ENCODE assay signal across 1 cellular context in the genomic region with DNA sequence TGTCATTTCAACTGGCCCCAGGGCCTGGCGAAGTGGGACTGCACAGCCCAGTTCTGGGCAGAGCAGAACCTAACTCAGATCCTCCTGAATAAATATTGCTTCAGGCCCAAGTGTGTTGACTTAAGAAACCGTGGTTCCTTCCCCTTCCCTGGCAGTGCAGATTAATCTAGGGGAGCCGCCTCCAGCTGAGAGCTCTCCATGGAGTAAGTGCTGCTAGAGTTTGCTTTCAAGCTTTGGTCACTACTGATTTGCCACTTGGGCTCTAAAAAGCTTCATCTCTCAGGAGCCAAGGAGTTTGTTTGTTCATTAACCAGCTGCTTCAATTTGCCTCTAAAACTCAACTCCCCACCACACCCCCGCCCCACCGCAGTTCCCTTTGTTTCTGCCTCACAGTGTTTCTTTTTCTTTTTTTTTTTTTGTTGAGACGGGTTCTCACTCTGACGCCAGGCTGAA.
TF ChIP-seq lines count a peak whose summit lies in the region.

No MANE protein-coding gene starts in this region.

TF ChIP-seq in H1, 55 proteins besides CTCF, POLR2A, EP300 and RAD21:
- no peak for TF ChIP-seq HDAC2 (IDR thresholded peaks at IDR 0.05; ENCODE audit: borderline replicate concordance in 1 of 2, low read depth in 2 of 2, low read length in 2 of 2)
